In the genomic region with DNA sequence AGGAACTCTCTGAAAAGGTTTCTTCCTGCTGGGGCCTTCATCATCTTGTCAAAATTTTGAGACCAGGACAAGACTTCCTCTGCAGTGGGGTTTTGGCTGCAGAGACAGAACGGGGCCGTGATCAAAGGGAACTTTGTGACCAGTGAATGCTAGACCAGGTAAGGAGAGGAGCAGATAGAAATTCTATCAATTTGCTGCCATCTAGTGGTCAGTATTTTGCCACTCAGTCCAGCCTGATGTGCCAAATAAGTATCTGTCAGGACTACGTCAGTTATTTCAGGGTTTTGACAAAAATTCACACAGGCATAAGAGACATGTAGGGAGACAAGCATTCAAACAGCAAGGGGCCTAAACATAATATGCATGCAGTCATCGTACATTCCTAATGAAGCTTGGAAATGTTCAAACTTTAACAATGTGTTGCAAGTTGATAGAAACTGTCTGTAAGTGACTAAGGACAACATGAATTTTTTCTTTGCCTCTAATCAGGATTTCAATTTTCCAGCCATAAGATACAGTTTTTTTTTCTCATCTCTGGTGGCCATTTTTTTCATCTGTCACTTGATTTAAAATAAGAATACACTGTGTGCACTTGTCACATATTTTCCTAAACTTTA, we compare ENCODE assay signal across 8 cellular contexts. TPM values are rescaled to one million over a fixed set of nuclear protein-coding genes. Genes with fewer than 3 reads are reported as not detected.
DNase-seq lines count a peak whose midpoint lies in the region; ATAC-seq, FAIRE-seq and TF ChIP-seq lines count a peak whose summit lies in the region.

No MANE protein-coding gene starts in this region.

- no peaks in the 10 kb centered on the region for H3K36me3 ChIP-seq in A673 (ENCODE audit: insufficient read depth, low read length, poor library complexity, severe bottlenecking)
- no peaks in the 10 kb centered on the region for H3K36me3 ChIP-seq in smooth muscle cell (ENCODE audit: low read depth)

- no peak overlapping the region for H3K4me2 ChIP-seq in smooth muscle cell

- no peaks in the 10 kb centered on the region for H4K20me1 ChIP-seq in smooth muscle cell (ENCODE audit: low read depth)

- H3K27me3 ChIP-seq in A673 (replicated peaks; ENCODE audit: insufficient read depth, low read depth, low read length, poor library complexity) (no peaks in the 10 kb centered on the region), smooth muscle cell (ENCODE audit: low read depth) (no peaks in the 10 kb centered on the region)

- H3K9me3 ChIP-seq in A673 (ENCODE audit: low read depth, low read length, poor library complexity, severe bottlenecking) (no peaks in the 10 kb centered on the region), smooth muscle cell (replicated peaks; ENCODE audit: low read depth) (no peaks in the 10 kb centered on the region)

- H3F3A ChIP-seq in smooth muscle cell (ENCODE audit: low read depth) = no peaks in the 10 kb centered on the region

- H2AFZ ChIP-seq in smooth muscle cell (ENCODE audit: low read depth) = no peak overlapping the region

- H3K79me2 ChIP-seq in smooth muscle cell (ENCODE audit: low read depth) = no peaks in the 10 kb centered on the region

- intact Hi-C loops in A673 (cut with micrococcal nuclease; ENCODE audit: unreplicated experiment) = loop anchor here (2.0 kb wide), 2 partner anchors 72 to 160 kb away; no protein-coding TSS in a partner anchor

- peak; percentile 98 for FAIRE-seq in GM12892 (lab: Jason Lieb, UNC)

- POLR2A ChIA-PET in A673 (lab: Charles Lee; ENCODE audit: low non-redundant PET) = no interaction called here

- H3K27ac ChIP-seq in A673 (ENCODE audit: low read depth, low read length, poor library complexity, severe bottlenecking) = no peak overlapping the region
- H3K27ac ChIP-seq in smooth muscle cell (ENCODE audit: low read depth) = no peak overlapping the region

- no peak overlapping the region for H3K9ac ChIP-seq in smooth muscle cell (ENCODE audit: low read depth)

- CTCF ChIA-PET in A673 (lab: Charles Lee) = no interaction called here

- DNase-seq in A673 (ENCODE audit: low spot score) (peak; percentile 72), GM12892 (ENCODE audit: insufficient read length) (peak; percentile 12), M059J (ENCODE audit: low read depth) (peak; percentile 66), SKM-1 (lab: John Stamatoyannopoulos, UW; ENCODE audit: unreplicated experiment) (peak; percentile 23), astrocyte of the spinal cord (ENCODE audit: low read depth, low spot score) (peak; percentile 58), hippocampal formation (lab: John Stamatoyannopoulos, UW) (peak; percentile 23 to 37), smooth muscle cell (lab: John Stamatoyannopoulos, UW; ENCODE audit: unreplicated experiment) (no peak)

- H3K4me1 ChIP-seq in A673 (ENCODE audit: insufficient read depth, low read length, poor library complexity, severe bottlenecking) (no peaks in the 10 kb centered on the region), smooth muscle cell (ENCODE audit: low read depth) (no peaks in the 10 kb centered on the region)

- H3K4me3 ChIP-seq in A673 (ENCODE audit: low read depth, low read length, poor library complexity, severe bottlenecking) (no peak overlapping the region), astrocyte of the spinal cord (ENCODE audit: low read depth, low read length) (no peak overlapping the region), smooth muscle cell (no peak overlapping the region)

- 16% methylated on average over 4 of the region's 4 CpGs for WGBS in smooth muscle cell (ENCODE audit: low lambda C conversion rate)

- ATAC-seq in HG02588 (IDR thresholded peaks at IDR 0.05; ENCODE audit: unreplicated experiment) = peak; percentile 100

- TF ChIP-seq POLR2A in GM12892 (IDR thresholded peaks at IDR 0.05; ENCODE audit: low read depth, low read length) = no peak

- BruUV-seq in A673 (replicated peaks; lab: Mats Ljungman, UMichigan) = no TSS peak

- TF ChIP-seq CTCF in A673 (conservative IDR thresholded peaks at IDR 0.05; ENCODE audit: low read depth, low read length) = peak; percentile 84
- peak; percentile 74 for TF ChIP-seq CTCF in astrocyte of the spinal cord (IDR thresholded peaks at IDR 0.05; ENCODE audit: low read depth, low read length)
- TF ChIP-seq CTCF in smooth muscle cell (IDR thresholded peaks at IDR 0.05; ENCODE audit: borderline replicate concordance, insufficient read depth, poor library complexity, severe bottlenecking) = peak; percentile 77

- in situ Hi-C loops in astrocyte of the spinal cord (cut with HindIII; ENCODE audit: low sequenced_read_pairs) = no loop called here

RNA-seq across cellular contexts. Expression of a gene that starts 22.0 kb away (rescaled TPM):
- total RNA-seq in A673 (2021) (25.2 and 30.9 TPM in 2 replicates), smooth muscle cell (19.2 and 21.1 TPM in 2 replicates)
- 12.9 TPM for polyA plus RNA-seq in GM12892 (2012; ENCODE audit: missing spikeins)
- 20.4 and 27.3 TPM in 2 replicates for total RNA-seq in M059J (2014; rRNA removed; shearing (Covaris generic))
- 14.1 and 14.8 TPM in 2 replicates for polyA plus RNA-seq in smooth muscle cell

RNA-seq across cellular contexts. Expression of a gene that starts 41.7 kb away (rescaled TPM):
- total RNA-seq in A673 (2021) (62.4 and 67.9 TPM in 2 replicates), smooth muscle cell (10.7 and 11.4 TPM in 2 replicates)
- polyA plus RNA-seq in GM12892 (2012; ENCODE audit: missing spikeins) = 31.1 TPM
- total RNA-seq in M059J (2014; rRNA removed; shearing (Covaris generic)) = 75.3 and 103 TPM in 2 replicates
- polyA plus RNA-seq in smooth muscle cell = 8.0 and 9.2 TPM in 2 replicates
